Comparison of ENCODE assay signal across 8 cellular contexts in genomic region chr3:55488398-55489055, GRCh38. TPM values are rescaled to one million over a fixed set of nuclear protein-coding genes. Genes with fewer than 3 reads are reported as not detected.
DNase-seq lines count a peak whose midpoint lies in the region; ATAC-seq and TF ChIP-seq lines count a peak whose summit lies in the region.

No MANE protein-coding gene starts in this region.

- in situ Hi-C loops in astrocyte of the spinal cord (cut with HindIII; ENCODE audit: low sequenced_read_pairs), result loop anchor here (25.0 kb wide), 1 partner anchor 601 kb away; no protein-coding TSS in a partner anchor

- DNase-seq in GM04504 (ENCODE audit: low read depth) (peak; percentile 77), astrocyte of the spinal cord (ENCODE audit: low read depth, low spot score) (peak; percentile 89), hypothalamus (lab: John Stamatoyannopoulos, UW) (peak in 41 of 51 donors; percentile 15 to 69 (median 42)), sciatic nerve (ENCODE audit: low spot score) (peak; percentile 76), NCI-H774 (lab: John Stamatoyannopoulos, UW) (no peak), NCI-H446 (lab: John Stamatoyannopoulos, UW) (no peak)
- peak; percentile 57 for DNase-seq in Jurkat, Clone E6-1 (ENCODE audit: low read depth, low spot score)

- intact Hi-C loops in sciatic nerve (cut with DNase I), result loop anchor here (10.0 kb wide), 2 partner anchors 256 to 766 kb away; no protein-coding TSS in a partner anchor

- no peak for TF ChIP-seq CTCF in astrocyte of the spinal cord (IDR thresholded peaks at IDR 0.05; ENCODE audit: low read depth, low read length)

- H3K4me3 ChIP-seq in Jurkat, Clone E6-1 (ENCODE audit: low read length), result peak overlapping the region; percentile 56
- H3K4me3 ChIP-seq in astrocyte of the spinal cord (ENCODE audit: low read depth, low read length), result peak overlapping the region; percentile 73

- ATAC-seq in sciatic nerve, result peak; percentile 45
- ATAC-seq in activated CD4-positive, CD25-positive, alpha-beta regulatory T cell treated with anti-CD3 and anti-CD28 coated beads, Interleukin-2, amount 50 U/mL, for 24 hours, result no peak

RNA-seq across cellular contexts. Expression of gene WNT5A, which starts 1.4 kb away (rescaled TPM):
- 1.2 TPM for polyA plus RNA-seq in Jurkat, Clone E6-1 (2012; ENCODE audit: insufficient read depth, insufficient read length)
- total RNA-seq in sciatic nerve, result 4.7 TPM

Comparison
In these comparisons a context has a peak if more than half of its experiments do, and no peak if none do; other contexts are left out.
1. DNase-seq: peak in GM04504 (single experiment), Jurkat, Clone E6-1 (single experiment), astrocyte of the spinal cord (single experiment), hypothalamus (41 of 51) and sciatic nerve (single experiment); none in NCI-H774 (single experiment) and NCI-H446 (0 of 2).